Comparison of ENCODE assay signal across 8 cellular contexts in genomic region chr18:21740474-21740723, GRCh38. TPM values are rescaled to one million over a fixed set of nuclear protein-coding genes. Genes with fewer than 3 reads are reported as not detected.
DNase-seq lines count a peak whose midpoint lies in the region; ATAC-seq and TF ChIP-seq lines count a peak whose summit lies in the region.

No MANE protein-coding gene starts in this region.

- H3K27me3 Mint-ChIP-seq in IgD-negative memory B cell (no peaks in the 10 kb centered on the region), natural killer cell (ENCODE audit: low read depth in 2 of 2) (peaks cover 7 to 10% of the 10 kb centered on the region in 2 donors)
- H3K27me3 Mint-ChIP-seq in activated CD4-positive, alpha-beta T cell treated with anti-CD3 and anti-CD28 coated beads, Interleukin-2, amount 10 ng/mL, durations not matched to agents 7 days and 5 days = peaks cover 19% of the 10 kb centered on the region

- POLR2A ChIA-PET in activated CD4-positive, alpha-beta T cell treated with anti-CD3 and anti-CD28 coated beads, Interleukin-2, amount 10 ng/mL, durations not matched to agents 7 days and 5 days (lab: Charles Lee) = interaction anchor here (0.7 kb wide), 1 partner anchor 58 kb away, joined by 4 read pairs; no protein-coding TSS in a partner anchor

- DNase-seq in GDM1 (lab: John Stamatoyannopoulos, UW) (peak; percentile 95), erythroblast (lab: John Stamatoyannopoulos, UW) (peak; percentile 98 to 99), natural killer cell (no peak), inferior parietal cortex (ENCODE audit: extremely low spot score) (no peak)
- peak; percentile 97 for DNase-seq in activated CD4-positive, alpha-beta T cell treated with anti-CD3 and anti-CD28 coated beads, Interleukin-2, amount 10 ng/mL, durations not matched to agents 7 days and 5 days

- no peak overlapping the region for H3K27ac ChIP-seq in thymus (ENCODE audit: low read depth)

- peak; percentile 78 for TF ChIP-seq POLR2A in erythroblast (IDR thresholded peaks at IDR 0.05; ENCODE audit: low read length)

- H3K27ac Mint-ChIP-seq in IgD-negative memory B cell (peak overlapping the region; percentile 87 to 97 (median 95)), natural killer cell (peak overlapping the region; percentile 93 to 95)
- peak overlapping the region; percentile 99 for H3K27ac Mint-ChIP-seq in activated CD4-positive, alpha-beta T cell treated with anti-CD3 and anti-CD28 coated beads, Interleukin-2, amount 10 ng/mL, durations not matched to agents 7 days and 5 days

- CTCF ChIA-PET in activated CD4-positive, alpha-beta T cell treated with anti-CD3 and anti-CD28 coated beads, Interleukin-2, amount 10 ng/mL, durations not matched to agents 7 days and 5 days (lab: Charles Lee) = interaction anchor here (0.7 to 2.4 kb wide), 6 partner anchors 9 to 151 kb away, joined by 3 to 13 read pairs (median 5); partner anchors contain the start of gene ESCO1

- H3K36me3 Mint-ChIP-seq in IgD-negative memory B cell (peaks cover 2% of the 10 kb centered on the region), natural killer cell (no peaks in the 10 kb centered on the region)
- H3K36me3 Mint-ChIP-seq in activated CD4-positive, alpha-beta T cell treated with anti-CD3 and anti-CD28 coated beads, Interleukin-2, amount 10 ng/mL, durations not matched to agents 7 days and 5 days (ENCODE audit: low read depth) = peaks cover 26% of the 10 kb centered on the region

- peak overlapping the region; percentile 92 to 99 (median 98) for H3K4me3 Mint-ChIP-seq in IgD-negative memory B cell
- peak overlapping the region; percentile 96 for H3K4me3 Mint-ChIP-seq in activated CD4-positive, alpha-beta T cell treated with anti-CD3 and anti-CD28 coated beads, Interleukin-2, amount 10 ng/mL, durations not matched to agents 7 days and 5 days
- H3K4me3 Mint-ChIP-seq in natural killer cell = peak overlapping the region; percentile 97

- H3K4me1 ChIP-seq in thymus (ENCODE audit: control insufficient read depth, insufficient read depth, low read length) = peaks cover 7% of the 10 kb centered on the region

- no peaks in the 10 kb centered on the region for H3K36me3 ChIP-seq in thymus (ENCODE audit: control insufficient read depth, insufficient read depth)

- peaks cover 0 to 2% (median 0%) of the 10 kb centered on the region in 3 donors for H3K9me3 Mint-ChIP-seq in IgD-negative memory B cell
- peaks cover 15% of the 10 kb centered on the region for H3K9me3 Mint-ChIP-seq in activated CD4-positive, alpha-beta T cell treated with anti-CD3 and anti-CD28 coated beads, Interleukin-2, amount 10 ng/mL, durations not matched to agents 7 days and 5 days
- no peaks in the 10 kb centered on the region for H3K9me3 Mint-ChIP-seq in natural killer cell

- H3K4me3 ChIP-seq in thymus (ENCODE audit: low read length) = peak overlapping the region; percentile 75

- peaks cover 19 to 39% (median 30%) of the 10 kb centered on the region in 3 donors for H3K4me1 Mint-ChIP-seq in IgD-negative memory B cell
- H3K4me1 Mint-ChIP-seq in activated CD4-positive, alpha-beta T cell treated with anti-CD3 and anti-CD28 coated beads, Interleukin-2, amount 10 ng/mL, durations not matched to agents 7 days and 5 days = peaks cover 45% of the 10 kb centered on the region
- peaks cover 27 to 30% of the 10 kb centered on the region in 2 donors for H3K4me1 Mint-ChIP-seq in natural killer cell

- no peaks in the 10 kb centered on the region for H3K9me3 ChIP-seq in thymus (ENCODE audit: control insufficient read depth)

- peak; percentile 97 for ATAC-seq in GM21529 (IDR thresholded peaks at IDR 0.05; ENCODE audit: unreplicated experiment)
- ATAC-seq in natural killer cell = peak; percentile 92 to 98 (median 92)

- WGBS in thymus = under 1% methylated on average over 14 of the region's 14 CpGs

- intact Hi-C loops in natural killer cell (cut with micrococcal nuclease) = loop anchor here (1.0 kb wide), 2 partner anchors 36 to 140 kb away; partner anchors contain the start of genes ABHD3 and ESCO1

- H3K27me3 ChIP-seq in thymus (ENCODE audit: control insufficient read depth, insufficient read depth) = no peaks in the 10 kb centered on the region

- no peak for TF ChIP-seq CTCF in natural killer cell (IDR thresholded peaks at IDR 0.05)

RNA-seq across cellular contexts. Expression of gene MIB1, which starts 0.2 kb away (rescaled TPM):
- polyA plus RNA-seq in IgD-negative memory B cell = 2.2 TPM
- 10 to 100 TPM; 36.7 to 37.3 TPM for total RNA-seq in activated CD4-positive, alpha-beta T cell treated with anti-CD3 and anti-CD28 coated beads, Interleukin-2, amount 10 ng/mL, durations not matched to agents 7 days and 5 days
- total RNA-seq in natural killer cell = 10 to 100 TPM; 27.5 to 38.4 (median 35.6) TPM
- polyA plus RNA-seq in thymus = 8.8 TPM

RNA-seq across cellular contexts. Expression of gene ABHD3, which starts 35.8 kb away (rescaled TPM):
- 17.7 TPM for polyA plus RNA-seq in IgD-negative memory B cell
- total RNA-seq in activated CD4-positive, alpha-beta T cell treated with anti-CD3 and anti-CD28 coated beads, Interleukin-2, amount 10 ng/mL, durations not matched to agents 7 days and 5 days = 10 to 100 TPM; 53.4 to 57.6 TPM
- total RNA-seq in natural killer cell = 10 to 100 TPM; 39.9 to 47.3 (median 45.0) TPM
- 77.9 TPM for polyA plus RNA-seq in thymus

Comparison
In these comparisons a context has a peak if more than half of its experiments do, and no peak if none do; other contexts are left out.
1. DNase-seq: peak in GDM1 (single experiment), activated CD4-positive, alpha-beta T cell treated with anti-CD3 and anti-CD28 coated beads, Interleukin-2, amount 10 ng/mL, durations not matched to agents 7 days and 5 days (single experiment) and erythroblast (2 of 2); none in natural killer cell (single experiment) and inferior parietal cortex (single experiment).
2. Peak in every context shown above with its lines, with median percentiles within 50 percentile points of each other: H3K27ac Mint-ChIP-seq and H3K4me3 Mint-ChIP-seq.